ENCODE assay signal across 1 cellular context in the genomic region with DNA sequence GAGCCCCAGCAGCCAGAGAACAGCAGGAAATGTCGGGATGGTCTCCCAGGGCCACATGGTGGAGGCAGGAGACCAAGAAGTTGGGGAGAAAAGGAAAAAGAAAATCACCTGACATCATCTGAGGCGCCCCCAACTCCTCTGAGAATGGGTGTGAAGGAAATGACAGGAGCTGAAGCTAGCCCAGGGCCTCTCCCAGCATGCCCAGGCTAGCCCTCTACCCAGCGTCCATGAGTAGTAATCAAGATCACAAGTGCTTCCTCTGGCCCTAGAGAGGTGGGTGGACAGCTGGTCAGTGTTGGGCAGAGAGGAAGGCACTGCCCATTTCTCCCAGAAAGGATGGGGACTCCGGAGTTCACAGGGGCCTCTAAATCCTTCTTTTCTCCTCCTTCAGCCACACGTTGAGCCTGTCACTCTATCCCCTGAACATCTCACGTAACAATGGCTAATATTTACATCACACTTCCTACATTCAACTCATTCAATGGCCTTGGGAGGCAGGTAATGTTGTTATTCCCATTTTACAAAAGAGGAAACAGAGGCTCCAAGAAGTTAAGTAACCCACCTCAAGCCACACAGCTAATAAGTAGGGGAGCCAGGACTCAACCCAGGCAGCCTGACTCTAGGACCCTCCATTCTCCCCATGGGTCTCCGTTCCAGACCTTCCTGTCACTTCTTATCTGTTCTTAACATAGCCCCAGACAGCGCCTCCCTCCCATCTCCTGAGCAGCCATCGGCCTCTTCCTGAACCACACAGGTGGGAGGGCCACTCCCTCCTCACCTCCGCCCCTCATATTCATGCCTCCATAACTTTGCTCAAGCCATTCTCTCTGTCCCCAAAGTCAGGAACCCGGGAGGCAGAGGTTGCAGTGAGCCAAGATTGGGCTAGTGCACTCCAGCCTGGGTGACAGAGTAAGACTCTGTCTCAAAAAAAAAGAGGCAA.
TF ChIP-seq lines count a peak whose summit lies in the region.

No MANE protein-coding gene starts in this region.

TF ChIP-seq in K562, 482 proteins besides CTCF, POLR2A, EP300 and RAD21 (continued from another document):
- TF ChIP-seq, protein P1, sequence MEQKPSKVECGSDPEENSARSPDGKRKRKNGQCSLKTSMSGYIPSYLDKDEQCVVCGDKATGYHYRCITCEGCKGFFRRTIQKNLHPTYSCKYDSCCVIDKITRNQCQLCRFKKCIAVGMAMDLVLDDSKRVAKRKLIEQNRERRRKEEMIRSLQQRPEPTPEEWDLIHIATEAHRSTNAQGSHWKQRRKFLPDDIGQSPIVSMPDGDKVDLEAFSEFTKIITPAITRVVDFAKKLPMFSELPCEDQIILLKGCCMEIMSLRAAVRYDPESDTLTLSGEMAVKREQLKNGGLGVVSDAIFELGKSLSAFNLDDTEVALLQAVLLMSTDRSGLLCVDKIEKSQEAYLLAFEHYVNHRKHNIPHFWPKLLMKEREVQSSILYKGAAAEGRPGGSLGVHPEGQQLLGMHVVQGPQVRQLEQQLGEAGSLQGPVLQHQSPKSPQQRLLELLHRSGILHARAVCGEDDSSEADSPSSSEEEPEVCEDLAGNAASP (IDR thresholded peaks at IDR 0.05): no peak
- TF ChIP-seq U2AF2 (optimal IDR thresholded peaks at IDR 0.05; ENCODE audit: low read depth, low read length) (no peak), SAFB (IDR thresholded peaks at IDR 0.05; ENCODE audit: borderline replicate concordance, low read depth, low read length) (no peak), ZNF175 (CRISPR knock-in tag; IDR thresholded peaks at IDR 0.05; ENCODE audit: low read depth) (no peak), ZNF212 (CRISPR knock-in tag; IDR thresholded peaks at IDR 0.05) (no peak), SRF (CRISPR knock-in tag; IDR thresholded peaks at IDR 0.05) (no peak), CHD2 (IDR thresholded peaks at IDR 0.05; ENCODE audit: low read depth, low read length) (no peak), ARID1B (IDR thresholded peaks at IDR 0.05) (peak; percentile 40)
- TF ChIP-seq, protein P2, sequence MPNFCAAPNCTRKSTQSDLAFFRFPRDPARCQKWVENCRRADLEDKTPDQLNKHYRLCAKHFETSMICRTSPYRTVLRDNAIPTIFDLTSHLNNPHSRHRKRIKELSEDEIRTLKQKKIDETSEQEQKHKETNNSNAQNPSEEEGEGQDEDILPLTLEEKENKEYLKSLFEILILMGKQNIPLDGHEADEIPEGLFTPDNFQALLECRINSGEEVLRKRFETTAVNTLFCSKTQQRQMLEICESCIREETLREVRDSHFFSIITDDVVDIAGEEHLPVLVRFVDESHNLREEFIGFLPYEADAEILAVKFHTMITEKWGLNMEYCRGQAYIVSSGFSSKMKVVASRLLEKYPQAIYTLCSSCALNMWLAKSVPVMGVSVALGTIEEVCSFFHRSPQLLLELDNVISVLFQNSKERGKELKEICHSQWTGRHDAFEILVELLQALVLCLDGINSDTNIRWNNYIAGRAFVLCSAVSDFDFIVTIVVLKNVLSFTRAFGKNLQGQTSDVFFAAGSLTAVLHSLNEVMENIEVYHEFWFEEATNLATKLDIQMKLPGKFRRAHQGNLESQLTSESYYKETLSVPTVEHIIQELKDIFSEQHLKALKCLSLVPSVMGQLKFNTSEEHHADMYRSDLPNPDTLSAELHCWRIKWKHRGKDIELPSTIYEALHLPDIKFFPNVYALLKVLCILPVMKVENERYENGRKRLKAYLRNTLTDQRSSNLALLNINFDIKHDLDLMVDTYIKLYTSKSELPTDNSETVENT (CRISPR knock-in tag; IDR thresholded peaks at IDR 0.05): no peak
- TF ChIP-seq, protein P3, sequence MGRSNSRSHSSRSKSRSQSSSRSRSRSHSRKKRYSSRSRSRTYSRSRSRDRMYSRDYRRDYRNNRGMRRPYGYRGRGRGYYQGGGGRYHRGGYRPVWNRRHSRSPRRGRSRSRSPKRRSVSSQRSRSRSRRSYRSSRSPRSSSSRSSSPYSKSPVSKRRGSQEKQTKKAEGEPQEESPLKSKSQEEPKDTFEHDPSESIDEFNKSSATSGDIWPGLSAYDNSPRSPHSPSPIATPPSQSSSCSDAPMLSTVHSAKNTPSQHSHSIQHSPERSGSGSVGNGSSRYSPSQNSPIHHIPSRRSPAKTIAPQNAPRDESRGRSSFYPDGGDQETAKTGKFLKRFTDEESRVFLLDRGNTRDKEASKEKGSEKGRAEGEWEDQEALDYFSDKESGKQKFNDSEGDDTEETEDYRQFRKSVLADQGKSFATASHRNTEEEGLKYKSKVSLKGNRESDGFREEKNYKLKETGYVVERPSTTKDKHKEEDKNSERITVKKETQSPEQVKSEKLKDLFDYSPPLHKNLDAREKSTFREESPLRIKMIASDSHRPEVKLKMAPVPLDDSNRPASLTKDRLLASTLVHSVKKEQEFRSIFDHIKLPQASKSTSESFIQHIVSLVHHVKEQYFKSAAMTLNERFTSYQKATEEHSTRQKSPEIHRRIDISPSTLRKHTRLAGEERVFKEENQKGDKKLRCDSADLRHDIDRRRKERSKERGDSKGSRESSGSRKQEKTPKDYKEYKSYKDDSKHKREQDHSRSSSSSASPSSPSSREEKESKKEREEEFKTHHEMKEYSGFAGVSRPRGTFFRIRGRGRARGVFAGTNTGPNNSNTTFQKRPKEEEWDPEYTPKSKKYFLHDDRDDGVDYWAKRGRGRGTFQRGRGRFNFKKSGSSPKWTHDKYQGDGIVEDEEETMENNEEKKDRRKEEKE (IDR thresholded peaks at IDR 0.05; ENCODE audit: borderline replicate concordance in 1 of 2, control insufficient read depth in 1 of 2, low read depth in 2 of 2, low read length in 1 of 2): no peak
